ENCODE assay signal across 1 cellular context in the genomic region with DNA sequence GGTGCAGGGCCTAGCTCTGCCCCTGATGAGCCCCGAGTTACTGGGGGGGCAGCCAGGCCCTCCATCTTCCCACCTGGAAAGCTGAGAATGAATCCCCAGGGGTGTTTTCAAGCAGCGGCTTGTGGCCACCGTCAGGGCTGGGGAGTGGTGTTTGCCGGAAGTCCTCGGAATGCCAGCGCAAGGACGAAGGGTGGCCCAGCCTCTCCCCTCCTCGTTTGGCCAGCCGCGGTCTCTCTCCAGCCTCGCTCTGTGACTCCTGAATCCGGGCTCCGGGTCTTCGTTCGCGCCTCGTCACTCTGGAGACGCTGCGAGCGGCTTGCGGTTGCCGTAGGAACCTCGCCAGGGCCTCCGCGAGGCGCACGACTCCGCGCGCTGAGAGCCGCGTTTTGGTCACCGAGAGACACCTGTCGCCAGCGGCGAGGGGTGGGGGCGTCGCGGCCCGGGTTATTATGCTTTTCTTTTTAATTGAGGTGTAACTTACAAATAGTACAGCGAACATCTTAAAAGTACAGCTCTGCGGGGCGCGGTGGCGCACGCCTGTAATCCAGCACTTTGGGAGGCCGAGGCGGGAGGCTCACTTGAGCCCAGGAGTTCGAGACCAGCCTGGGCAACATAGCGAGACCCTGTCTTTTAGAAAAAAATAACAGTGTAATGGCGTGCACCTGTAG.
A peak's percentile ranks its signal among the peaks of the same experiment; 100 is the strongest.
TF ChIP-seq lines count a peak whose summit lies in the region.

No MANE protein-coding gene starts in this region.

TF ChIP-seq in HepG2, 621 proteins besides CTCF, POLR2A, EP300 and RAD21 (continued from another document):
- TF ChIP-seq, protein P1, sequence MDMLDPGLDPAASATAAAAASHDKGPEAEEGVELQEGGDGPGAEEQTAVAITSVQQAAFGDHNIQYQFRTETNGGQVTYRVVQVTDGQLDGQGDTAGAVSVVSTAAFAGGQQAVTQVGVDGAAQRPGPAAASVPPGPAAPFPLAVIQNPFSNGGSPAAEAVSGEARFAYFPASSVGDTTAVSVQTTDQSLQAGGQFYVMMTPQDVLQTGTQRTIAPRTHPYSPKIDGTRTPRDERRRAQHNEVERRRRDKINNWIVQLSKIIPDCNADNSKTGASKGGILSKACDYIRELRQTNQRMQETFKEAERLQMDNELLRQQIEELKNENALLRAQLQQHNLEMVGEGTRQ (IDR thresholded peaks at IDR 0.05; ENCODE audit: low read depth, low read length) = no peak
- TF ChIP-seq, protein P1 (CRISPR knock-in tag; IDR thresholded peaks at IDR 0.05; ENCODE audit: borderline replicate concordance) = no peak
- 0 out of 2 replicates have a peak, but pooled peaks have one; percentile 15 for TF ChIP-seq ADNP (CRISPR knock-in tag; IDR thresholded peaks at IDR 0.05)
- TF ChIP-seq NONO (IDR thresholded peaks at IDR 0.05) = no peak
- TF ChIP-seq NONO (CRISPR knock-in tag; conservative IDR thresholded peaks at IDR 0.05) = no peak
- TF ChIP-seq ZNF256 (CRISPR knock-in tag; conservative IDR thresholded peaks at IDR 0.05) = 0 out of 2 replicates have a peak, but pooled peaks have one; percentile 43
- peak; percentile 91 for TF ChIP-seq RFX3 (CRISPR knock-in tag; IDR thresholded peaks at IDR 0.05)
- TF ChIP-seq ZNF614 (CRISPR knock-in tag; IDR thresholded peaks at IDR 0.05; ENCODE audit: borderline replicate concordance) = 0 out of 2 replicates have a peak, but pooled peaks have one; percentile 19
- peak; percentile 57; the same call in 1 of the 2 replicates for TF ChIP-seq ELF1 (CRISPR knock-in tag; IDR thresholded peaks at IDR 0.05)
- 0 out of 2 replicates have a peak, but pooled peaks have one; percentile 37 for TF ChIP-seq FOXK1 (CRISPR knock-in tag; IDR thresholded peaks at IDR 0.05; ENCODE audit: borderline replicate concordance, low read depth)
- TF ChIP-seq, protein P2, sequence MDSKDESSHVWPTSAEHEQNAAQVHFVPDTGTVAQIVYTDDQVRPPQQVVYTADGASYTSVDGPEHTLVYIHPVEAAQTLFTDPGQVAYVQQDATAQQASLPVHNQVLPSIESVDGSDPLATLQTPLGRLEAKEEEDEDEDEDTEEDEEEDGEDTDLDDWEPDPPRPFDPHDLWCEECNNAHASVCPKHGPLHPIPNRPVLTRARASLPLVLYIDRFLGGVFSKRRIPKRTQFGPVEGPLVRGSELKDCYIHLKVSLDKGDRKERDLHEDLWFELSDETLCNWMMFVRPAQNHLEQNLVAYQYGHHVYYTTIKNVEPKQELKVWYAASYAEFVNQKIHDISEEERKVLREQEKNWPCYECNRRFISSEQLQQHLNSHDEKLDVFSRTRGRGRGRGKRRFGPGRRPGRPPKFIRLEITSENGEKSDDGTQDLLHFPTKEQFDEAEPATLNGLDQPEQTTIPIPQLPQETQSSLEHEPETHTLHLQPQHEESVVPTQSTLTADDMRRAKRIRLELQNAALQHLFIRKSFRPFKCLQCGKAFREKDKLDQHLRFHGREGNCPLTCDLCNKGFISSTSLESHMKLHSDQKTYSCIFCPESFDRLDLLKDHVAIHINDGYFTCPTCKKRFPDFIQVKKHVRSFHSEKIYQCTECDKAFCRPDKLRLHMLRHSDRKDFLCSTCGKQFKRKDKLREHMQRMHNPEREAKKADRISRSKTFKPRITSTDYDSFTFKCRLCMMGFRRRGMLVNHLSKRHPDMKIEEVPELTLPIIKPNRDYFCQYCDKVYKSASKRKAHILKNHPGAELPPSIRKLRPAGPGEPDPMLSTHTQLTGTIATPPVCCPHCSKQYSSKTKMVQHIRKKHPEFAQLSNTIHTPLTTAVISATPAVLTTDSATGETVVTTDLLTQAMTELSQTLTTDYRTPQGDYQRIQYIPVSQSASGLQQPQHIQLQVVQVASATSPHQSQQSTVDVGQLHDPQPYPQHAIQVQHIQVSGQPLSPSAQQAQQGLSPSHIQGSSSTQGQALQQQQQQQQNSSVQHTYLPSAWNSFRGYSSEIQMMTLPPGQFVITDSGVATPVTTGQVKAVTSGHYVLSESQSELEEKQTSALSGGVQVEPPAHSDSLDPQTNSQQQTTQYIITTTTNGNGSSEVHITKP (CRISPR knock-in tag; IDR thresholded peaks at IDR 0.05; ENCODE audit: low read depth) = peak; percentile 99
- TF ChIP-seq SOX5 (CRISPR knock-in tag; IDR thresholded peaks at IDR 0.05; ENCODE audit: borderline replicate concordance) = 0 out of 2 replicates have a peak, but pooled peaks have one; percentile 20
- TF ChIP-seq CBFB (CRISPR knock-in tag; IDR thresholded peaks at IDR 0.05) = peak; percentile 21; the same call in 1 of the 2 replicates
- TF ChIP-seq, protein P3, sequence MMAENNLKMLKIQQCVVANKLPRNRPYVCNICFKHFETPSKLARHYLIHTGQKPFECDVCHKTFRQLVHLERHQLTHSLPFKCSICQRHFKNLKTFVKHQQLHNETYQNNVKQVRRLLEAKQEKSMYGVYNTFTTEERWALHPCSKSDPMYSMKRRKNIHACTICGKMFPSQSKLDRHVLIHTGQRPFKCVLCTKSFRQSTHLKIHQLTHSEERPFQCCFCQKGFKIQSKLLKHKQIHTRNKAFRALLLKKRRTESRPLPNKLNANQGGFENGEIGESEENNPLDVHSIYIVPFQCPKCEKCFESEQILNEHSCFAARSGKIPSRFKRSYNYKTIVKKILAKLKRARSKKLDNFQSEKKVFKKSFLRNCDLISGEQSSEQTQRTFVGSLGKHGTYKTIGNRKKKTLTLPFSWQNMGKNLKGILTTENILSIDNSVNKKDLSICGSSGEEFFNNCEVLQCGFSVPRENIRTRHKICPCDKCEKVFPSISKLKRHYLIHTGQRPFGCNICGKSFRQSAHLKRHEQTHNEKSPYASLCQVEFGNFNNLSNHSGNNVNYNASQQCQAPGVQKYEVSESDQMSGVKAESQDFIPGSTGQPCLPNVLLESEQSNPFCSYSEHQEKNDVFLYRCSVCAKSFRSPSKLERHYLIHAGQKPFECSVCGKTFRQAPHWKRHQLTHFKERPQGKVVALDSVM (CRISPR knock-in tag; IDR thresholded peaks at IDR 0.05) = peak; percentile 94
- TF ChIP-seq, protein P4, sequence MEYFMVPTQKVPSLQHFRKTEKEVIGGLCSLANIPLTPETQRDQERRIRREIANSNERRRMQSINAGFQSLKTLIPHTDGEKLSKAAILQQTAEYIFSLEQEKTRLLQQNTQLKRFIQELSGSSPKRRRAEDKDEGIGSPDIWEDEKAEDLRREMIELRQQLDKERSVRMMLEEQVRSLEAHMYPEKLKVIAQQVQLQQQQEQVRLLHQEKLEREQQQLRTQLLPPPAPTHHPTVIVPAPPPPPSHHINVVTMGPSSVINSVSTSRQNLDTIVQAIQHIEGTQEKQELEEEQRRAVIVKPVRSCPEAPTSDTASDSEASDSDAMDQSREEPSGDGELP (IDR thresholded peaks at IDR 0.05; ENCODE audit: borderline replicate concordance, low read depth) = 0 out of 2 replicates have a peak, but pooled peaks have one; percentile 36
- TF ChIP-seq ZNF235 (CRISPR knock-in tag; IDR thresholded peaks at IDR 0.05; ENCODE audit: borderline replicate concordance) = no peak
- TF ChIP-seq ZNF737 (CRISPR knock-in tag; IDR thresholded peaks at IDR 0.05; ENCODE audit: borderline replicate concordance) = no peak
- TF ChIP-seq, protein P5, sequence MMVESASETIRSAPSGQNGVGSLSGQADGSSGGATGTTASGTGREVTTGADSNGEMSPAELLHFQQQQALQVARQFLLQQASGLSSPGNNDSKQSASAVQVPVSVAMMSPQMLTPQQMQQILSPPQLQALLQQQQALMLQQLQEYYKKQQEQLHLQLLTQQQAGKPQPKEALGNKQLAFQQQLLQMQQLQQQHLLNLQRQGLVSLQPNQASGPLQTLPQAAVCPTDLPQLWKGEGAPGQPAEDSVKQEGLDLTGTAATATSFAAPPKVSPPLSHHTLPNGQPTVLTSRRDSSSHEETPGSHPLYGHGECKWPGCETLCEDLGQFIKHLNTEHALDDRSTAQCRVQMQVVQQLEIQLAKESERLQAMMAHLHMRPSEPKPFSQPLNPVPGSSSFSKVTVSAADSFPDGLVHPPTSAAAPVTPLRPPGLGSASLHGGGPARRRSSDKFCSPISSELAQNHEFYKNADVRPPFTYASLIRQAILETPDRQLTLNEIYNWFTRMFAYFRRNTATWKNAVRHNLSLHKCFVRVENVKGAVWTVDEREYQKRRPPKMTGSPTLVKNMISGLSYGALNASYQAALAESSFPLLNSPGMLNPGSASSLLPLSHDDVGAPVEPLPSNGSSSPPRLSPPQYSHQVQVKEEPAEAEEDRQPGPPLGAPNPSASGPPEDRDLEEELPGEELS (CRISPR knock-in tag; IDR thresholded peaks at IDR 0.05) = peak; percentile 40; the same call in 1 of the 2 replicates
- TF ChIP-seq, protein P6, sequence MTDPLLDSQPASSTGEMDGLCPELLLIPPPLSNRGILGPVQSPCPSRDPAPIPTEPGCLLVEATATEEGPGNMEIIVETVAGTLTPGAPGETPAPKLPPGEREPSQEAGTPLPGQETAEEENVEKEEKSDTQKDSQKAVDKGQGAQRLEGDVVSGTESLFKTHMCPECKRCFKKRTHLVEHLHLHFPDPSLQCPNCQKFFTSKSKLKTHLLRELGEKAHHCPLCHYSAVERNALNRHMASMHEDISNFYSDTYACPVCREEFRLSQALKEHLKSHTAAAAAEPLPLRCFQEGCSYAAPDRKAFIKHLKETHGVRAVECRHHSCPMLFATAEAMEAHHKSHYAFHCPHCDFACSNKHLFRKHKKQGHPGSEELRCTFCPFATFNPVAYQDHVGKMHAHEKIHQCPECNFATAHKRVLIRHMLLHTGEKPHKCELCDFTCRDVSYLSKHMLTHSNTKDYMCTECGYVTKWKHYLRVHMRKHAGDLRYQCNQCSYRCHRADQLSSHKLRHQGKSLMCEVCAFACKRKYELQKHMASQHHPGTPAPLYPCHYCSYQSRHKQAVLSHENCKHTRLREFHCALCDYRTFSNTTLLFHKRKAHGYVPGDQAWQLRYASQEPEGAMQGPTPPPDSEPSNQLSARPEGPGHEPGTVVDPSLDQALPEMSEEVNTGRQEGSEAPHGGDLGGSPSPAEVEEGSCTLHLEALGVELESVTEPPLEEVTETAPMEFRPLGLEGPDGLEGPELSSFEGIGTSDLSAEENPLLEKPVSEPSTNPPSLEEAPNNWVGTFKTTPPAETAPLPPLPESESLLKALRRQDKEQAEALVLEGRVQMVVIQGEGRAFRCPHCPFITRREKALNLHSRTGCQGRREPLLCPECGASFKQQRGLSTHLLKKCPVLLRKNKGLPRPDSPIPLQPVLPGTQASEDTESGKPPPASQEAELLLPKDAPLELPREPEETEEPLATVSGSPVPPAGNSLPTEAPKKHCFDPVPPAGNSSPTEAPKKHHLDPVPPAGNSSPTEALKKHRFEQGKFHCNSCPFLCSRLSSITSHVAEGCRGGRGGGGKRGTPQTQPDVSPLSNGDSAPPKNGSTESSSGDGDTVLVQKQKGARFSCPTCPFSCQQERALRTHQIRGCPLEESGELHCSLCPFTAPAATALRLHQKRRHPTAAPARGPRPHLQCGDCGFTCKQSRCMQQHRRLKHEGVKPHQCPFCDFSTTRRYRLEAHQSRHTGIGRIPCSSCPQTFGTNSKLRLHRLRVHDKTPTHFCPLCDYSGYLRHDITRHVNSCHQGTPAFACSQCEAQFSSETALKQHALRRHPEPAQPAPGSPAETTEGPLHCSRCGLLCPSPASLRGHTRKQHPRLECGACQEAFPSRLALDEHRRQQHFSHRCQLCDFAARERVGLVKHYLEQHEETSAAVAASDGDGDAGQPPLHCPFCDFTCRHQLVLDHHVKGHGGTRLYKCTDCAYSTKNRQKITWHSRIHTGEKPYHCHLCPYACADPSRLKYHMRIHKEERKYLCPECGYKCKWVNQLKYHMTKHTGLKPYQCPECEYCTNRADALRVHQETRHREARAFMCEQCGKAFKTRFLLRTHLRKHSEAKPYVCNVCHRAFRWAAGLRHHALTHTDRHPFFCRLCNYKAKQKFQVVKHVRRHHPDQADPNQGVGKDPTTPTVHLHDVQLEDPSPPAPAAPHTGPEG (CRISPR knock-in tag; IDR thresholded peaks at IDR 0.05) = 0 out of 2 replicates have a peak, but pooled peaks have one; percentile 37
- peak; percentile 58 for TF ChIP-seq HDAC2 (CRISPR knock-in tag; IDR thresholded peaks at IDR 0.05)
- TF ChIP-seq, protein P7, sequence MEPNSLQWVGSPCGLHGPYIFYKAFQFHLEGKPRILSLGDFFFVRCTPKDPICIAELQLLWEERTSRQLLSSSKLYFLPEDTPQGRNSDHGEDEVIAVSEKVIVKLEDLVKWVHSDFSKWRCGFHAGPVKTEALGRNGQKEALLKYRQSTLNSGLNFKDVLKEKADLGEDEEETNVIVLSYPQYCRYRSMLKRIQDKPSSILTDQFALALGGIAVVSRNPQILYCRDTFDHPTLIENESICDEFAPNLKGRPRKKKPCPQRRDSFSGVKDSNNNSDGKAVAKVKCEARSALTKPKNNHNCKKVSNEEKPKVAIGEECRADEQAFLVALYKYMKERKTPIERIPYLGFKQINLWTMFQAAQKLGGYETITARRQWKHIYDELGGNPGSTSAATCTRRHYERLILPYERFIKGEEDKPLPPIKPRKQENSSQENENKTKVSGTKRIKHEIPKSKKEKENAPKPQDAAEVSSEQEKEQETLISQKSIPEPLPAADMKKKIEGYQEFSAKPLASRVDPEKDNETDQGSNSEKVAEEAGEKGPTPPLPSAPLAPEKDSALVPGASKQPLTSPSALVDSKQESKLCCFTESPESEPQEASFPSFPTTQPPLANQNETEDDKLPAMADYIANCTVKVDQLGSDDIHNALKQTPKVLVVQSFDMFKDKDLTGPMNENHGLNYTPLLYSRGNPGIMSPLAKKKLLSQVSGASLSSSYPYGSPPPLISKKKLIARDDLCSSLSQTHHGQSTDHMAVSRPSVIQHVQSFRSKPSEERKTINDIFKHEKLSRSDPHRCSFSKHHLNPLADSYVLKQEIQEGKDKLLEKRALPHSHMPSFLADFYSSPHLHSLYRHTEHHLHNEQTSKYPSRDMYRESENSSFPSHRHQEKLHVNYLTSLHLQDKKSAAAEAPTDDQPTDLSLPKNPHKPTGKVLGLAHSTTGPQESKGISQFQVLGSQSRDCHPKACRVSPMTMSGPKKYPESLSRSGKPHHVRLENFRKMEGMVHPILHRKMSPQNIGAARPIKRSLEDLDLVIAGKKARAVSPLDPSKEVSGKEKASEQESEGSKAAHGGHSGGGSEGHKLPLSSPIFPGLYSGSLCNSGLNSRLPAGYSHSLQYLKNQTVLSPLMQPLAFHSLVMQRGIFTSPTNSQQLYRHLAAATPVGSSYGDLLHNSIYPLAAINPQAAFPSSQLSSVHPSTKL (CRISPR knock-in tag; IDR thresholded peaks at IDR 0.05) = peak; percentile 49; the same call in 1 of the 2 replicates
- TF ChIP-seq TCF7L2 (IDR thresholded peaks at IDR 0.05; ENCODE audit: low read depth, low read length) = no peak
- TF ChIP-seq RBM39 (IDR thresholded peaks at IDR 0.05; ENCODE audit: low read depth, low read length, poor library complexity, severe bottlenecking) = no peak
- peak; percentile 67; the same call in 1 of the 2 replicates for TF ChIP-seq THAP11 (CRISPR knock-in tag; IDR thresholded peaks at IDR 0.05)
- 0 out of 2 replicates have a peak, but pooled peaks have one; percentile 23 for TF ChIP-seq NFKBIZ (CRISPR knock-in tag; IDR thresholded peaks at IDR 0.05)
- TF ChIP-seq ZNF224 (CRISPR knock-in tag; IDR thresholded peaks at IDR 0.05) = no peak
- TF ChIP-seq ZNF543 (CRISPR knock-in tag; IDR thresholded peaks at IDR 0.05) = no peak
- no peak for TF ChIP-seq TCF12 (IDR thresholded peaks at IDR 0.05)
- no peak for TF ChIP-seq TCF12 (CRISPR knock-in tag; IDR thresholded peaks at IDR 0.05)
- TF ChIP-seq ZNF326 (CRISPR knock-in tag; IDR thresholded peaks at IDR 0.05; ENCODE audit: borderline replicate concordance) = no peak
